In the genomic region with DNA sequence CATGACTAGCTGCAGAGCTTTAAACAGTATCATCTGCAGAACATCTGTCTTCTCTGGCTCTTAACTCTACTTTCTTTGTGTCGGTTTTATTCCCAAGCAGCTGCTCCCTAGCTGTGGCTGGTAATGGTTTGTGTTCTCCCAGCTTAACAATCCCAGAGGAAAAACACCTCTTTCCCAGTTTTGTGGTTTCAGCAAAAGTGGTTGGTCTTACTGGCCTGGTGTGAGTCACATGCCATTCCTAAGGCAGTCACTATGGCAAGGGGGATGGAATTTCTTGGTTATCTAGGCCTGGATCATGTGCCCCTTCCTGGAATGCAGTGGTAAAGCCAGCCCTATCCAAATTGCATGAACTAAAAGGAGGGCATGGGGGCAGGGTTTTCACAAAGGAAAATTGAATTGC, we compare ENCODE assay signal across 1 cellular context.
TF ChIP-seq lines count a peak whose summit lies in the region.

No MANE protein-coding gene starts in this region.

TF ChIP-seq in HCT116, 20 proteins besides CTCF, POLR2A, EP300 and RAD21 (continued from another document):
- TF ChIP-seq, protein P1, sequence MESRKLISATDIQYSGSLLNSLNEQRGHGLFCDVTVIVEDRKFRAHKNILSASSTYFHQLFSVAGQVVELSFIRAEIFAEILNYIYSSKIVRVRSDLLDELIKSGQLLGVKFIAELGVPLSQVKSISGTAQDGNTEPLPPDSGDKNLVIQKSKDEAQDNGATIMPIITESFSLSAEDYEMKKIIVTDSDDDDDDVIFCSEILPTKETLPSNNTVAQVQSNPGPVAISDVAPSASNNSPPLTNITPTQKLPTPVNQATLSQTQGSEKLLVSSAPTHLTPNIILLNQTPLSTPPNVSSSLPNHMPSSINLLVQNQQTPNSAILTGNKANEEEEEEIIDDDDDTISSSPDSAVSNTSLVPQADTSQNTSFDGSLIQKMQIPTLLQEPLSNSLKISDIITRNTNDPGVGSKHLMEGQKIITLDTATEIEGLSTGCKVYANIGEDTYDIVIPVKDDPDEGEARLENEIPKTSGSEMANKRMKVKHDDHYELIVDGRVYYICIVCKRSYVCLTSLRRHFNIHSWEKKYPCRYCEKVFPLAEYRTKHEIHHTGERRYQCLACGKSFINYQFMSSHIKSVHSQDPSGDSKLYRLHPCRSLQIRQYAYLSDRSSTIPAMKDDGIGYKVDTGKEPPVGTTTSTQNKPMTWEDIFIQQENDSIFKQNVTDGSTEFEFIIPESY (IDR thresholded peaks at IDR 0.05; ENCODE audit: extremely low read depth, insufficient replicate concordance, low read length), result no peak
- TF ChIP-seq POLR2AphosphoS5 (IDR thresholded peaks at IDR 0.05; ENCODE audit: low read depth, low read length) (no peak), SRF (IDR thresholded peaks at IDR 0.05; ENCODE audit: low read depth) (no peak), ZFX (IDR thresholded peaks at IDR 0.05) (no peak), FOSL1 (IDR thresholded peaks at IDR 0.05; ENCODE audit: low read depth) (no peak), EGR1 (IDR thresholded peaks at IDR 0.05; ENCODE audit: low read depth) (no peak), CEBPB (IDR thresholded peaks at IDR 0.05; ENCODE audit: low read depth) (no peak), TCF7L2 (IDR thresholded peaks at IDR 0.05; ENCODE audit: borderline replicate concordance, extremely low read depth, insufficient read depth, insufficient read length) (no peak)
- TF ChIP-seq, protein P2, sequence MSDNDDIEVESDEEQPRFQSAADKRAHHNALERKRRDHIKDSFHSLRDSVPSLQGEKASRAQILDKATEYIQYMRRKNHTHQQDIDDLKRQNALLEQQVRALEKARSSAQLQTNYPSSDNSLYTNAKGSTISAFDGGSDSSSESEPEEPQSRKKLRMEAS (IDR thresholded peaks at IDR 0.05), result peak; percentile 45
